13 cellular contexts compared by ENCODE assay signal in genomic region chr6:44446626-44447297, GRCh38. TPM values are rescaled to one million over a fixed set of nuclear protein-coding genes. Genes with fewer than 3 reads are reported as not detected.
A peak's percentile ranks its signal among the peaks of the same experiment; 100 is the strongest.
DNase-seq lines count a peak whose midpoint lies in the region; ATAC-seq, FAIRE-seq and TF ChIP-seq lines count a peak whose summit lies in the region.
"Had no signal": no experiment of that assay in that cellular context is flagged by ENCODE, and none has a peak within 500 bp of the region (broad histone marks: within the 10 kb centered on the region; RNA-seq: fewer than 3 reads in every experiment).

No MANE protein-coding gene starts in this region.

- peak overlapping the region in 2 of 4 donors; percentile 56 to 61 for H3K27ac ChIP-seq in pancreas
- H3K27ac ChIP-seq in coronary artery = no peak overlapping the region
- H3K27ac ChIP-seq in GM23338 (ENCODE audit: low read depth) = no peak overlapping the region
- H3K27ac ChIP-seq: dorsolateral prefrontal cortex, SJSA1 had no signal

- H3K9me3 Mint-ChIP-seq in activated CD4-positive, alpha-beta T cell treated with anti-CD3 and anti-CD28 coated beads, Interleukin-2, amount 10 ng/mL, durations not matched to agents 24 days and 14 days = peaks cover 4% of the 10 kb centered on the region
- peaks cover 14% of the 10 kb centered on the region for H3K9me3 Mint-ChIP-seq in GM23338

- ATAC-seq in pancreas (peak; percentile 86 to 94 (median 93)), HG02571 (IDR thresholded peaks at IDR 0.05; ENCODE audit: unreplicated experiment) (no peak), GM23338 (no peak)

- H3K9me2 ChIP-seq in GM23338 (ENCODE audit: insufficient read depth) = no peaks in the 10 kb centered on the region

- no peak for FAIRE-seq in pancreas (lab: Jason Lieb, UNC)

- H3K4me3 Mint-ChIP-seq in activated CD4-positive, alpha-beta T cell treated with anti-CD3 and anti-CD28 coated beads, Interleukin-2, amount 10 ng/mL, durations not matched to agents 24 days and 14 days = no peak overlapping the region
- no peak overlapping the region for H3K4me3 Mint-ChIP-seq in GM23338
- H3K4me3 Mint-ChIP-seq: nephron had no signal

- no peaks in the 10 kb centered on the region for H3F3A ChIP-seq in GM23338 (replicated peaks; ENCODE audit: low read depth)

- H3K36me3 ChIP-seq in pancreas (no peaks in the 10 kb centered on the region), GM23338 (ENCODE audit: insufficient read depth) (peaks cover 25% of the 10 kb centered on the region; the same call in 1 of the 2 replicates)

- H3K9me3 ChIP-seq in pancreas = no peaks in the 10 kb centered on the region

- H3K27me3 Mint-ChIP-seq in activated CD4-positive, alpha-beta T cell treated with anti-CD3 and anti-CD28 coated beads, Interleukin-2, amount 10 ng/mL, durations not matched to agents 24 days and 14 days = no peaks in the 10 kb centered on the region
- H3K27me3 Mint-ChIP-seq in GM23338 (ENCODE audit: insufficient read depth, low read depth, poor library complexity) = no peaks in the 10 kb centered on the region

- H3K4me3 ChIP-seq in choroid plexus epithelial cell (ENCODE audit: low read depth, low read length) (no peak overlapping the region), pancreas (no peak overlapping the region), coronary artery (no peak overlapping the region), GM23338 (no peak overlapping the region)
- H3K4me3 ChIP-seq: dorsolateral prefrontal cortex, SJSA1 had no signal

- no peak overlapping the region for H2AFZ ChIP-seq in GM23338

- H3K27ac Mint-ChIP-seq in activated CD4-positive, alpha-beta T cell treated with anti-CD3 and anti-CD28 coated beads, Interleukin-2, amount 10 ng/mL, durations not matched to agents 24 days and 14 days = no peak overlapping the region
- no peak overlapping the region for H3K27ac Mint-ChIP-seq in GM23338

- peaks cover 40% of the 10 kb centered on the region for H3K36me3 Mint-ChIP-seq in activated CD4-positive, alpha-beta T cell treated with anti-CD3 and anti-CD28 coated beads, Interleukin-2, amount 10 ng/mL, durations not matched to agents 24 days and 14 days (ENCODE audit: low read depth)
- peaks cover 31% of the 10 kb centered on the region for H3K36me3 Mint-ChIP-seq in GM23338 (ENCODE audit: low read depth)

- peaks cover 6% of the 10 kb centered on the region; the same call in 1 of the 2 replicates for H4K20me1 ChIP-seq in GM23338 (replicated peaks; ENCODE audit: insufficient read depth)

- H3K27me3 ChIP-seq in pancreas (no peaks in the 10 kb centered on the region), GM23338 (ENCODE audit: insufficient read depth) (no peaks in the 10 kb centered on the region)
- H3K27me3 ChIP-seq: dorsolateral prefrontal cortex, SJSA1 had no signal

- 16 to 18% methylated on average over 4 of the region's 4 CpGs for WGBS in pancreas, 2 donors

- no peak overlapping the region for H3K4me2 ChIP-seq in GM23338

- intact Hi-C loops in pancreas (cut with DNase I) = no loop called here
- intact Hi-C loops in activated CD4-positive, alpha-beta T cell treated with anti-CD3 and anti-CD28 coated beads, Interleukin-2, amount 10 ng/mL, durations not matched to agents 24 days and 14 days (cut with micrococcal nuclease) = no loop called here

- peaks cover 10% of the 10 kb centered on the region for H3K79me2 ChIP-seq in GM23338 (replicated peaks; ENCODE audit: insufficient read depth)

- TF ChIP-seq CTCF in choroid plexus epithelial cell (conservative IDR thresholded peaks at IDR 0.05; ENCODE audit: low read depth, low read length) (no peak), pancreas (IDR thresholded peaks at IDR 0.05) (no peak), coronary artery (IDR thresholded peaks at IDR 0.05) (no peak), GM23338 (conservative IDR thresholded peaks at IDR 0.05; ENCODE audit: low read depth in 2 of 2) (no peak)

- DNase-seq in EH (ENCODE audit: low read depth) (peak; percentile 89), NCI-H2196 treated with DMSO at 0.1 percent for 48 hours (lab: John Stamatoyannopoulos, UW; ENCODE audit: unreplicated experiment) (peak; percentile 26), choroid plexus epithelial cell (ENCODE audit: low read depth) (peak; percentile 85), pancreas (no peak), coronary artery (ENCODE audit: low spot score) (no peak), GM23338 (ENCODE audit: low spot score) (no peak)
- no peak for DNase-seq in activated CD4-positive, alpha-beta T cell treated with anti-CD3 and anti-CD28 coated beads, Interleukin-2, amount 10 ng/mL, durations not matched to agents 24 days and 14 days
- DNase-seq: activated CD4-positive, alpha-beta T cell treated with anti-CD3 and anti-CD28 coated beads for 48 hours; activated gamma-delta T cell; dorsolateral prefrontal cortex had no signal

- no peaks in the 10 kb centered on the region for H3K4me1 Mint-ChIP-seq in activated CD4-positive, alpha-beta T cell treated with anti-CD3 and anti-CD28 coated beads, Interleukin-2, amount 10 ng/mL, durations not matched to agents 24 days and 14 days
- no peaks in the 10 kb centered on the region for H3K4me1 Mint-ChIP-seq in GM23338

- H3K4me1 ChIP-seq in pancreas = peaks cover 16 to 29% (median 19%) of the 10 kb centered on the region in 3 donors
- H3K4me1 ChIP-seq in GM23338 (ENCODE audit: insufficient read depth) = no peaks in the 10 kb centered on the region

TF ChIP-seq in GM23338, 12 proteins besides CTCF, POLR2A, EP300 and RAD21:
- TF ChIP-seq NANOG (IDR thresholded peaks at IDR 0.05; ENCODE audit: borderline replicate concordance) (no peak), ZNF114 (CRISPR knock-in tag; IDR thresholded peaks at IDR 0.05) (no peak), STAT1 (IDR thresholded peaks at IDR 0.05; ENCODE audit: unreplicated experiment) (no peak), ZNF331 (CRISPR knock-in tag; IDR thresholded peaks at IDR 0.05; ENCODE audit: low read depth) (no peak), POLR2AphosphoS5 (IDR thresholded peaks at IDR 0.05; ENCODE audit: low read depth) (no peak), REST (IDR thresholded peaks at IDR 0.05; ENCODE audit: unreplicated experiment) (no peak), EZH2phosphoT487 (IDR thresholded peaks at IDR 0.05; ENCODE audit: unreplicated experiment) (no peak), ETS1 (IDR thresholded peaks at IDR 0.05) (no peak), CREB1 (CRISPR knock-in tag; IDR thresholded peaks at IDR 0.05; ENCODE audit: low read depth) (no peak)

RNA-seq across cellular contexts. Expression of gene CDC5L, which starts 59.3 kb away (rescaled TPM):
- 10 to 100 TPM in 2 of 6 donors, 1 to 10 TPM in 4; 6.4 to 11.4 (median 8.6) TPM for total RNA-seq in pancreas
- 1 to 10 TPM; 2.9 to 6.0 TPM for polyA plus RNA-seq in pancreas
- 25.5 and 26.5 TPM in 2 replicates for total RNA-seq in activated CD4-positive, alpha-beta T cell treated with anti-CD3 and anti-CD28 coated beads, Interleukin-2, amount 10 ng/mL, durations not matched to agents 24 days and 14 days
- 28.1 and 32.5 TPM in 2 replicates for total RNA-seq in GM23338 (2014; rRNA removed; shearing (Covaris generic))
- polyA plus RNA-seq in GM23338 (2016; fragmentation: Nextera tagmentation; extraction: Ambion mirVana) = 24.6 and 27.0 TPM in 2 replicates

Comparison
In these comparisons a context has a peak if more than half of its experiments do, and no peak if none do; other contexts are left out.
1. DNase-seq: peak in EH (single experiment), NCI-H2196 treated with DMSO at 0.1 percent for 48 hours (single experiment) and choroid plexus epithelial cell (single experiment); none in pancreas (0 of 6), coronary artery (single experiment), activated CD4-positive, alpha-beta T cell treated with anti-CD3 and anti-CD28 coated beads, Interleukin-2, amount 10 ng/mL, durations not matched to agents 24 days and 14 days (single experiment) and GM23338 (single experiment).
2. ATAC-seq: peak in pancreas (4 of 4); none in HG02571 (single experiment) and GM23338 (single experiment).